ENCODE assay signal across 8 cellular contexts in genomic region chr4:150960079-150960478, GRCh38. TPM values are rescaled to one million over a fixed set of nuclear protein-coding genes. Genes with fewer than 3 reads are reported as not detected.
DNase-seq lines count a peak whose midpoint lies in the region; ATAC-seq and TF ChIP-seq lines count a peak whose summit lies in the region.

No MANE protein-coding gene starts in this region.

- DNase-seq in NCI-H2081 (lab: John Stamatoyannopoulos, UW) (peak; percentile 1 to 13), NCI-H2081 treated with DMSO at 0.1 percent for 48 hours (lab: John Stamatoyannopoulos, UW) (no peak), OCI-LY7 (ENCODE audit: low spot score) (no peak), esophagus squamous epithelium (lab: John Stamatoyannopoulos, UW) (no peak), retinal pigment epithelial cell (ENCODE audit: low read depth) (no peak), NOMO-1 treated with DMSO at 0.1 percent for 48 hours (lab: John Stamatoyannopoulos, UW; ENCODE audit: unreplicated experiment) (no peak), KG1 (lab: John Stamatoyannopoulos, UW) (no peak)

- 50 to 92% methylated on average over 2 of the region's 2 CpGs for WGBS in esophagus squamous epithelium, 2 donors

- no peaks in the 10 kb centered on the region for H3K9me2 ChIP-seq in OCI-LY7 (ENCODE audit: insufficient read depth, low read length)

- ATAC-seq in HG02973 (IDR thresholded peaks at IDR 0.05; ENCODE audit: unreplicated experiment), result no peak

- H3K27ac ChIP-seq in OCI-LY7 (ENCODE audit: low read depth, low read length, poor library complexity, severe bottlenecking) (no peak overlapping the region), esophagus squamous epithelium (no peak overlapping the region)

- TF ChIP-seq POLR2A in esophagus squamous epithelium (IDR thresholded peaks at IDR 0.05), result no peak

- POLR2A ChIA-PET in OCI-LY7 (lab: Charles Lee), result interaction anchor here (0.8 kb wide), 1 partner anchor 55 kb away, joined by 3 read pairs; the partner anchor contains the start of gene LRBA

- H3K9me3 ChIP-seq in OCI-LY7 (ENCODE audit: low read length) (peaks cover 20% of the 10 kb centered on the region), esophagus squamous epithelium (peaks cover 0 to 11% (median 4%) of the 10 kb centered on the region in 3 donors)

- TF ChIP-seq CTCF in OCI-LY7 (conservative IDR thresholded peaks at IDR 0.05; ENCODE audit: low read length) (peak; percentile 63), esophagus squamous epithelium (IDR thresholded peaks at IDR 0.05) (peak in 4 of 6 experiments; percentile 20 to 59 (median 34)), retinal pigment epithelial cell (conservative IDR thresholded peaks at IDR 0.05; ENCODE audit: low read depth, low read length) (peak; percentile 55)

- no TSS peak for BruUV-seq in OCI-LY7 (replicated peaks; lab: Mats Ljungman, UMichigan)

- H3K4me2 ChIP-seq in OCI-LY7 (ENCODE audit: low read length), result no peak overlapping the region

- CTCF ChIA-PET in OCI-LY7 (lab: Charles Lee; ENCODE audit: unreplicated experiment), result no interaction called here

- H3K36me3 ChIP-seq in OCI-LY7 (ENCODE audit: insufficient read depth, low read length), result peaks cover 24% of the 10 kb centered on the region
- H3K36me3 ChIP-seq in esophagus squamous epithelium, result peaks cover 0 to 13% (median 0%) of the 10 kb centered on the region in 3 donors

- no peak overlapping the region for H2AFZ ChIP-seq in OCI-LY7 (ENCODE audit: low read length)

- no peaks in the 10 kb centered on the region for H3K27me3 ChIP-seq in esophagus squamous epithelium

- H3K4me3 ChIP-seq in OCI-LY7 (ENCODE audit: low read depth, low read length, poor library complexity, severe bottlenecking) (no peak overlapping the region), esophagus squamous epithelium (no peak overlapping the region), retinal pigment epithelial cell (ENCODE audit: low read length) (no peak overlapping the region)

- intact Hi-C loops in OCI-LY7 (cut with micrococcal nuclease; ENCODE audit: unreplicated experiment) (no loop called here), esophagus squamous epithelium (cut with DNase I) (no loop called here)

- H4K20me1 ChIP-seq in OCI-LY7 (ENCODE audit: insufficient read depth, low read length), result no peaks in the 10 kb centered on the region; the same call in 1 of the 2 replicates

- H3K4me1 ChIP-seq in OCI-LY7 (ENCODE audit: insufficient read depth, low read length, poor library complexity, severe bottlenecking), result no peaks in the 10 kb centered on the region
- H3K4me1 ChIP-seq in esophagus squamous epithelium, result peaks cover 0 to 17% (median 0%) of the 10 kb centered on the region in 3 donors

- H3K79me2 ChIP-seq in OCI-LY7 (ENCODE audit: insufficient read depth, low read depth, low read length), result peaks cover 26% of the 10 kb centered on the region; the same call in 1 of the 2 replicates

RNA-seq across cellular contexts. Expression of gene LRBA, which starts 55.0 kb away (rescaled TPM):
- 48.9 and 60.4 TPM in 2 replicates for total RNA-seq in OCI-LY7 (2014; rRNA removed; shearing (Covaris generic))
- total RNA-seq in OCI-LY7 (2022) (63.2 and 66.7 TPM in 2 replicates), esophagus squamous epithelium (10 to 100 TPM; 54.7 to 91.8 (median 66.2) TPM)

Comparison
In these comparisons a context has a peak if more than half of its experiments do, and no peak if none do; other contexts are left out.
1. DNase-seq: peak in NCI-H2081 (2 of 2); none in NCI-H2081 treated with DMSO at 0.1 percent for 48 hours (single experiment), OCI-LY7 (single experiment), esophagus squamous epithelium (single experiment), retinal pigment epithelial cell (single experiment), NOMO-1 treated with DMSO at 0.1 percent for 48 hours (single experiment) and KG1 (single experiment).
2. Peak in every context shown above with its lines, with median percentiles within 50 percentile points of each other: CTCF ChIP-seq.